16 cellular contexts compared by ENCODE assay signal in the genomic region with DNA sequence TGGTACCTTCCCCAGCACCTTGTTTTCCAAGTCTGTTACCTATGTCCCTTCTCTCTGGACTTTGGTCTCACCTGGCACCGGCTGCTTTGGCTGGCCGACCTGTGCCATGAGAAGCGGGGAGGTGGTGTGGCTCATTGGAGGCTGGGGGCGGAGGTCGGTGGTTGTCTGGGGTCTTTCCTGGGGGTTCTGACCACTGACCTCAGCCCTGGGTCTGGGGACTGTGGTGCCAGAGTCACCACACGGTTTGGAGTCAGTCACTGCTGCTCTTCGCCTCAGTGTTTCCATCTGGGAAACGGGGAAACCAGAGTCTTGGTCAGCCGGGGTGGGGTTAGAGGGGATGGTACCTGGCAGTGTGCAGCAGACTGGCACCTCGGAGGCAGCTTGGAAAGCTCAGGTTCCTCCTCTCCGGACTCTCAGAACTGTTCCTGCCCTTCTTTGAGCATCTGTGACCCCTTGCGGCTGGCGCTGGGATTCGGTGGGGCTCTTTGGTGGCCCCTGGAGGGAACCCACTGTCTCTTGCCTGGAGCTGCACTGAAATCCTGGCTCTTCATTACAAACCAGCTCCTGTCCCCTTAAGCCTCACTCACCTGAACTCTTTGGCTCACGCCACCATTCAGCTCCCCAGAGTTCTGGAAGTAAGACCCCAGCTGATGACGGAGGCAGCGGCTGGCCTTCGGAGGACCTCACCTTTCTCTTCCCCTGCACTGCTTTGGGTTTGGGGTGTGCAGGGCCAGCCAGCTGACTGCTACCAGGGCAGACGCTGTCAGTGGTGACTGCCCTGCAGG. TPM values are rescaled to one million over a fixed set of nuclear protein-coding genes. Genes with fewer than 3 reads are reported as not detected.
DNase-seq lines count a peak whose midpoint lies in the region; ATAC-seq and TF ChIP-seq lines count a peak whose summit lies in the region.
"Had no signal": no experiment of that assay in that cellular context is flagged by ENCODE, and none has a peak within 500 bp of the region (broad histone marks: within the 10 kb centered on the region; RNA-seq: fewer than 3 reads in every experiment).

No MANE protein-coding gene starts in this region.

- no peaks in the 10 kb centered on the region for H3K36me3 Mint-ChIP-seq in neural progenitor cell
- no peaks in the 10 kb centered on the region for H3K36me3 Mint-ChIP-seq in immature natural killer cell
- H3K36me3 Mint-ChIP-seq in endodermal cell (ENCODE audit: low read depth): no peaks in the 10 kb centered on the region

- H3K4me1 Mint-ChIP-seq in neural progenitor cell (peaks cover 44% of the 10 kb centered on the region), immature natural killer cell (peaks cover 6 to 8% of the 10 kb centered on the region in 2 donors), endodermal cell (peaks cover 26% of the 10 kb centered on the region)

- no peak overlapping the region for H3K4me2 ChIP-seq in neural progenitor cell

- H3K27ac Mint-ChIP-seq in neural progenitor cell: no peak overlapping the region
- peak overlapping the region in 2 of 6 donors; percentile 24 to 32 for H3K27ac Mint-ChIP-seq in immature natural killer cell
- H3K27ac Mint-ChIP-seq in endodermal cell: no peak overlapping the region
- H3K27ac Mint-ChIP-seq: stimulated activated naive CD8-positive, alpha-beta T cell treated with anti-CD3 and anti-CD28 coated beads, Interleukin-15, Interleukin-2, amounts not matched to agents 100 ng/mL and 50 ng/mL, for 24 hours had no signal

- H3K36me3 ChIP-seq in heart left ventricle (no peaks in the 10 kb centered on the region), neural progenitor cell (no peaks in the 10 kb centered on the region), upper lobe of right lung (no peaks in the 10 kb centered on the region), endodermal cell (ENCODE audit: control insufficient read depth, insufficient read depth, low read length) (no peaks in the 10 kb centered on the region)
- H3K36me3 ChIP-seq: SJSA1, uterus had no signal

- peaks cover 19% of the 10 kb centered on the region for H3K27me3 Mint-ChIP-seq in neural progenitor cell (ENCODE audit: insufficient read depth, low read depth)
- peaks cover 0 to 7% (median 5%) of the 10 kb centered on the region in 3 donors for H3K27me3 Mint-ChIP-seq in immature natural killer cell (ENCODE audit: low read depth in 3 of 3)
- no peaks in the 10 kb centered on the region for H3K27me3 Mint-ChIP-seq in endodermal cell (ENCODE audit: insufficient read depth)

- peak overlapping the region; percentile 35 for H3K4me3 Mint-ChIP-seq in neural progenitor cell
- H3K4me3 Mint-ChIP-seq in immature natural killer cell: no peak overlapping the region
- H3K4me3 Mint-ChIP-seq in endodermal cell: no peak overlapping the region
- H3K4me3 Mint-ChIP-seq: stimulated activated naive CD8-positive, alpha-beta T cell treated with anti-CD3 and anti-CD28 coated beads, Interleukin-15, Interleukin-2, amounts not matched to agents 100 ng/mL and 50 ng/mL, for 24 hours had no signal

- peak; percentile 29 for DNase-seq in Right ventricle myocardium superior
- DNase-seq in left cardiac atrium: no peak
- DNase-seq in heart left ventricle: peak in 3 of 5 donors; percentile 21 to 26 (median 23)
- DNase-seq in neural progenitor cell (ENCODE audit: low spot score): no peak
- DNase-seq in upper lobe of right lung: peak; percentile 55
- DNase-seq in NCI-H1694 (lab: John Stamatoyannopoulos, UW): no peak
- no peak for DNase-seq in immature natural killer cell
- DNase-seq in endodermal cell: no peak
- DNase-seq: activated CD4-positive, CD25-positive, alpha-beta regulatory T cell treated with anti-CD3 and anti-CD28 coated beads, Interleukin-2, amount 50 U/mL, for 72 hours; HCEC 1CT; NCI-H146; NCI-H345 had no signal

- ATAC-seq in Right ventricle myocardium superior (ENCODE audit: poor library complexity) (no peak), left cardiac atrium (no peak), heart left ventricle (no peak), upper lobe of right lung (no peak)

- H3F3A ChIP-seq in neural progenitor cell (ENCODE audit: low read depth): peaks cover 37% of the 10 kb centered on the region

- intact Hi-C loops in Right ventricle myocardium superior (cut with DNase I) (no loop called here), left cardiac atrium (cut with DNase I) (loop anchor here (5.0 to 10.0 kb wide), 2 partner anchors 117 to 135 kb away; no protein-coding TSS in a partner anchor), heart left ventricle (cut with DNase I) (loop anchor here in 6 of 10 donors (5.0 to 10.0 kb wide), 7 partner anchors 40 to 150 kb away; no protein-coding TSS in a partner anchor), upper lobe of right lung (cut with DNase I) (no loop called here)

- H3K9me3 Mint-ChIP-seq in neural progenitor cell (no peaks in the 10 kb centered on the region), immature natural killer cell (no peaks in the 10 kb centered on the region), endodermal cell (no peaks in the 10 kb centered on the region)
- H3K9me3 Mint-ChIP-seq: stimulated activated naive CD8-positive, alpha-beta T cell treated with anti-CD3 and anti-CD28 coated beads, Interleukin-15, Interleukin-2, amounts not matched to agents 100 ng/mL and 50 ng/mL, for 24 hours had no signal

- no peak overlapping the region for H3K27ac ChIP-seq in heart left ventricle
- no peak overlapping the region for H3K27ac ChIP-seq in neural progenitor cell
- H3K27ac ChIP-seq in upper lobe of right lung: no peak overlapping the region
- H3K27ac ChIP-seq in endodermal cell (ENCODE audit: low read depth, low read length): no peak overlapping the region
- H3K27ac ChIP-seq: C4-2B, SJSA1, uterus had no signal

- no peak for TF ChIP-seq POLR2A in heart left ventricle (IDR thresholded peaks at IDR 0.05)

- no peaks in the 10 kb centered on the region for H3K9me3 ChIP-seq in heart left ventricle
- no peaks in the 10 kb centered on the region for H3K9me3 ChIP-seq in neural progenitor cell (ENCODE audit: low read depth)
- no peaks in the 10 kb centered on the region for H3K9me3 ChIP-seq in upper lobe of right lung
- H3K9me3 ChIP-seq in endodermal cell (ENCODE audit: control insufficient read depth, low read length): no peaks in the 10 kb centered on the region
- H3K9me3 ChIP-seq: uterus had no signal

- peaks cover 3% of the 10 kb centered on the region for H4K20me1 ChIP-seq in neural progenitor cell (ENCODE audit: low read depth)

- TF ChIP-seq CTCF in heart left ventricle (IDR thresholded peaks at IDR 0.05) (no peak), neural progenitor cell (IDR thresholded peaks at IDR 0.05) (no peak), upper lobe of right lung (IDR thresholded peaks at IDR 0.05) (no peak), endodermal cell (conservative IDR thresholded peaks at IDR 0.05) (no peak)

- H3K4me1 ChIP-seq in heart left ventricle (peaks cover 0 to 31% (median 12%) of the 10 kb centered on the region in 12 donors), neural progenitor cell (peaks cover 34% of the 10 kb centered on the region), upper lobe of right lung (peaks cover 19% of the 10 kb centered on the region), endodermal cell (ENCODE audit: control insufficient read depth, insufficient read depth, low read length) (peaks cover 4% of the 10 kb centered on the region)

- no peak overlapping the region for H2AFZ ChIP-seq in neural progenitor cell (replicated peaks)

- H3K79me2 ChIP-seq in neural progenitor cell (ENCODE audit: low read depth): peaks cover 4% of the 10 kb centered on the region

- H3K4me3 ChIP-seq in heart left ventricle: no peak overlapping the region
- H3K4me3 ChIP-seq in neural progenitor cell: no peak overlapping the region
- H3K4me3 ChIP-seq in upper lobe of right lung: no peak overlapping the region
- no peak overlapping the region for H3K4me3 ChIP-seq in endodermal cell (ENCODE audit: low read length)
- H3K4me3 ChIP-seq: SJSA1, uterus had no signal

- 94 to 95% (median 94%) methylated on average over 16 to 19 of the region's 19 CpGs for WGBS in heart left ventricle, 4 donors
- 92 to 95% methylated on average over 13 to 19 of the region's 19 CpGs for WGBS in endodermal cell (ENCODE audit: insufficient coverage in 1 of 2, insufficient read length in 1 of 2), 2 experiments

- H3K9ac ChIP-seq in neural progenitor cell (no peak overlapping the region), endodermal cell (ENCODE audit: extremely low read depth, low read length, poor library complexity, severe bottlenecking) (no peak overlapping the region)

- H3K27me3 ChIP-seq in heart left ventricle (no peaks in the 10 kb centered on the region), neural progenitor cell (no peaks in the 10 kb centered on the region), upper lobe of right lung (no peaks in the 10 kb centered on the region), endodermal cell (ENCODE audit: control insufficient read depth, insufficient read depth, low read length, poor library complexity, severe bottlenecking) (no peaks in the 10 kb centered on the region)
- H3K27me3 ChIP-seq: SJSA1, uterus had no signal

RNA-seq across cellular contexts. Expression of a gene that starts 4.1 kb away (rescaled TPM):
- total RNA-seq in Right ventricle myocardium superior (89.0 TPM), left cardiac atrium (10 to 100 TPM; 41.6 to 67.7 TPM), heart left ventricle (10 to 100 TPM; 45.5 to 87.9 (median 52.9) TPM), neural progenitor cell (ENCODE audit: low replicate concordance) (11.6 and 25.5 TPM in 2 replicates), upper lobe of right lung (80.6 TPM), endodermal cell (10 to 100 TPM; 58.3 to 70.6 TPM)
- polyA plus RNA-seq in heart left ventricle (10 to 100 TPM; 54.9 to 55.8 TPM), immature natural killer cell (1 to 10 TPM; 1.0 to 4.4 (median 1.9) TPM)
- 37.4 TPM for polyA plus RNA-seq in endodermal cell (2013, experiment 1 of 2)
- polyA plus RNA-seq in endodermal cell (2013, experiment 2 of 2): 33.9 TPM

Comparison
In these comparisons a context has a peak if more than half of its experiments do, and no peak if none do; other contexts are left out.
1. DNase-seq: peak in Right ventricle myocardium superior (single experiment), heart left ventricle (3 of 5) and upper lobe of right lung (single experiment); none in left cardiac atrium (single experiment), neural progenitor cell (single experiment), NCI-H1694 (single experiment), immature natural killer cell (0 of 3) and endodermal cell (single experiment).
2. intact Hi-C loops: an anchor here in left cardiac atrium (5.0 to 10.0 kb wide) and heart left ventricle (5.0 to 10.0 kb wide); none called in Right ventricle myocardium superior and upper lobe of right lung.